In the genomic region with DNA sequence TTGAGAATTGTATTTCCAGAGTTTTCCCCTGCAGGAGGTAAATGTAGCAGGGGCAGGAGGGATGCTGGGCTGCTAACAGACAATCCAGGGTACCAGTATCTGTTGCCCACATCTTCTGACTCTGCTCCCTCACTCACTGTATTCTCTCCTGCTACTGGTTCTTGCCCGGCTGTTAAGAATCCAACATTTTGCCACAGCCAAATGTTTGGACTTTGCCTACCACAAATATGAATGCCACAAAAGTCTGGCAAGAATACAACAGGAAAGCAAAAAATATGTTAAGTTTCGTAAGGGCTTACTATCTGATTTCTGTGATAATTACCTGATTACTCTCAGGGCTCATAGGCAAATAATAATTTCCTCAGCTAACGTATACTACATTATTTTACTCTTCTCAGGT, we compare ENCODE assay signal across 30 cellular contexts.
"Had no signal": no experiment of that assay in that cellular context is flagged by ENCODE, and none has a peak within 500 bp of the region (broad histone marks: within the 10 kb centered on the region; RNA-seq: fewer than 3 reads in every experiment).

No MANE protein-coding gene starts in this region.

- H3K27ac ChIP-seq: esophagus muscularis mucosa, gastrocnemius medialis, left lung, neutrophil, right lobe of liver, skin epidermis, WERI-Rb-1 had no signal

- H3K27me3 ChIP-seq: esophagus muscularis mucosa, gastrocnemius medialis, left lung, neutrophil, right lobe of liver had no signal

- ATAC-seq: activated CD4-positive, CD25-positive, alpha-beta regulatory T cell treated with anti-CD3 and anti-CD28 coated beads, Interleukin-2, amount 50 U/mL, for 24 hours; gastrocnemius medialis; left lung; right lobe of liver; stimulated activated memory B cell treated with anti-CD40 and anti-IgM and Interleukin-4, amounts not matched to agents 10 μg/mL and 1 μg/mL and 100 μg/mL, for 72 hours; stimulated activated naive CD8-positive, alpha-beta T cell treated with anti-CD3 and anti-CD28 coated beads, Interleukin-15, amount 100 ng/mL, for 72 hours; T-helper 17 cell had no signal

- H3K4me1 ChIP-seq: esophagus muscularis mucosa, gastrocnemius medialis, left lung had no signal

- DNase-seq: activated CD4-positive, alpha-beta memory T cell treated with anti-CD3 and anti-CD28 coated beads for 36 hours; activated CD4-positive, alpha-beta T cell treated with anti-CD3 and anti-CD28 coated beads for 48 hours; activated CD8-positive, alpha-beta memory T cell treated with anti-CD3 and anti-CD28 coated beads, Interleukin-2, amount 50 U/mL, for 4 hours; activated gamma-delta T cell treated with Interleukin-2 at 50 U/mL for 16 hours; activated naive CD4-positive, alpha-beta T cell treated with anti-CD3 and anti-CD28 coated beads, Interleukin-2, amount 50 U/mL, for 16 hours; activated T-cell treated with anti-CD3 and anti-CD28 coated beads, Interleukin-2, amount 50 U/mL, for 1 hour; anterior cingulate cortex; caudate nucleus; endodermal cell; gastrocnemius medialis; glutamatergic neuron; left lung; naive B cell; nephron progenitor cell; right lobe of liver; stimulated activated CD4-positive, alpha-beta T cell treated with anti-CD3 and anti-CD28 coated beads, Interleukin-12 subunit alpha, Interleukin-12 subunit beta, amount 100 ng/mL, for 4 hours; stimulated activated CD4-positive, alpha-beta T cell treated with anti-CD3 and anti-CD28 coated beads, Interleukin-4, amount 100 ng/mL, for 4 hours; stimulated activated CD8-positive, alpha-beta memory T cell treated with anti-CD3 and anti-CD28 coated beads, Interleukin-4, amount 100 ng/mL, for 48 hours; stimulated activated naive CD8-positive, alpha-beta T cell treated with anti-CD3 and anti-CD28 coated beads, Interleukin-15, amount 100 ng/mL, for 72 hours; substantia nigra; SW 1271; T-helper 17 cell; T1000; WERI-Rb-1 had no signal

- H3K4me3 ChIP-seq: esophagus muscularis mucosa, gastrocnemius medialis, left lung, lung, right lobe of liver, skin epidermis had no signal

- H3K36me3 ChIP-seq: esophagus muscularis mucosa, gastrocnemius medialis, left lung, neutrophil, right lobe of liver, WERI-Rb-1 had no signal

- H3K9me3 ChIP-seq: esophagus muscularis mucosa, gastrocnemius medialis, left lung, neutrophil, right lobe of liver had no signal
